ENCODE assay signal across 30 cellular contexts in the genomic region with DNA sequence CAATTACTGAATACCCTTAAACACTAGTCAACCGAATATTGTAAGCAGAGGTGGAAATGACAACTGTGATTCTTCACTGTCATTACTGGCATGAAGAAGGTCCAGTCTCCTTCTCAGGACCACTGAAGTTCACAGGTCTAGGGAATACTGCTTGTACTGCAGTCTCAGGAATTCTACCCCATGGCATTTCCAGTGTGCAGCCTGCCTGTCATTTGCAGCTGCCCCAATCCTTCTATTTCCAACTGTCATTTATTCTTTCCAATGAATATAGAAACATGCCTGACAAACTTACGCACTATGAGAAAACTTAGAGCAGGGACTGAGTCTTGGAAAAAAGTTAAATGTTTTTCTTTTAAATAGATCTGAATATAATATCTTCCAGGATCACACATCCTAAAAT.
"Had no signal": no experiment of that assay in that cellular context is flagged by ENCODE, and none has a peak within 500 bp of the region (broad histone marks: within the 10 kb centered on the region; RNA-seq: fewer than 3 reads in every experiment).

No MANE protein-coding gene starts in this region.

- H3K36me3 ChIP-seq: ascending aorta, spleen, thoracic aorta, WERI-Rb-1 had no signal

- H3K9ac ChIP-seq: parathyroid adenoma had no signal

- H3K27ac ChIP-seq: ascending aorta, parathyroid adenoma, psoas muscle, spleen, thoracic aorta, WERI-Rb-1 had no signal

- H3K27me3 ChIP-seq: ascending aorta, spleen had no signal

- H3K36me3 Mint-ChIP-seq: activated CD4-positive, alpha-beta memory T cell treated with anti-CD3 and anti-CD28 coated beads for 36 hours; activated naive CD4-positive, alpha-beta T cell treated with anti-CD3 and anti-CD28 coated beads, Interleukin-2, amount 10 ng/mL, durations not matched to agents 7 days and 5 days; activated naive CD8-positive, alpha-beta T cell treated with anti-CD3 and anti-CD28 coated beads, Interleukin-2, amount 10 ng/mL, durations not matched to agents 7 days and 5 days; naive thymus-derived CD4-positive, alpha-beta T cell had no signal

- H3K79me2 ChIP-seq: parathyroid adenoma had no signal

- H3K9me3 Mint-ChIP-seq: activated CD4-positive, alpha-beta memory T cell treated with anti-CD3 and anti-CD28 coated beads for 36 hours; activated CD4-positive, alpha-beta T cell treated with anti-CD3 and anti-CD28 coated beads, Interleukin-2, amount 10 ng/mL, durations not matched to agents 24 days and 14 days; activated naive CD4-positive, alpha-beta T cell treated with anti-CD3 and anti-CD28 coated beads, Interleukin-2, amount 10 ng/mL, durations not matched to agents 7 days and 5 days; activated naive CD8-positive, alpha-beta T cell treated with anti-CD3 and anti-CD28 coated beads, Interleukin-2, amount 10 ng/mL, durations not matched to agents 7 days and 5 days; activated T-helper 1 cell treated with anti-CD3 and anti-CD28 coated beads, Interleukin-12 subunit alpha, Interleukin-12 subunit beta, Interleukin-2, Interleukin-4 antibody, amounts not matched to agents 30 ng/mL and 10 ng/mL and 1 ng/mL, durations not matched to agents 14 hours and 24 hours and 36 hours; dendritic cell treated with granulocyte-macrophage colony-stimulating factor and Interleukin-4, amounts not matched to agents 40 ng/mL and 50 ng/mL, for 4 days; endodermal cell; naive thymus-derived CD4-positive, alpha-beta T cell had no signal

- H3K4me1 ChIP-seq: ascending aorta, parathyroid adenoma, psoas muscle, spleen had no signal

- H3K4me1 Mint-ChIP-seq: activated CD4-positive, alpha-beta T cell treated with anti-CD3 and anti-CD28 coated beads, Interleukin-2, amount 10 ng/mL, durations not matched to agents 24 days and 14 days; activated naive CD4-positive, alpha-beta T cell treated with anti-CD3 and anti-CD28 coated beads, Interleukin-2, amount 10 ng/mL, durations not matched to agents 7 days and 5 days; activated naive CD8-positive, alpha-beta T cell treated with anti-CD3 and anti-CD28 coated beads, Interleukin-2, amount 10 ng/mL, durations not matched to agents 7 days and 5 days; naive thymus-derived CD4-positive, alpha-beta T cell had no signal

- DNase-seq: activated CD4-positive, alpha-beta memory T cell treated with anti-CD3 and anti-CD28 coated beads for 36 hours; activated CD4-positive, alpha-beta T cell treated with anti-CD3 and anti-CD28 coated beads, Interleukin-2, amount 10 ng/mL, durations not matched to agents 24 days and 14 days; activated CD4-positive, CD25-positive, alpha-beta regulatory T cell treated with anti-CD3 and anti-CD28 coated beads, Interleukin-2, amount 50 U/mL, for 72 hours; activated CD8-positive, alpha-beta memory T cell treated with anti-CD3 and anti-CD28 coated beads, Interleukin-2, amount 50 U/mL, for 4 hours; activated gamma-delta T cell; activated naive CD4-positive, alpha-beta T cell treated with anti-CD3 and anti-CD28 coated beads, Interleukin-2, amount 10 ng/mL, durations not matched to agents 7 days and 5 days; activated naive CD8-positive, alpha-beta T cell treated with anti-CD3 and anti-CD28 coated beads, Interleukin-2, amount 10 ng/mL, durations not matched to agents 7 days and 5 days; activated T-cell treated with anti-CD3 and anti-CD28 coated beads, Interleukin-2, amount 50 U/mL, for 1 hour; caudate nucleus; endodermal cell; foreskin fibroblast; head of caudate nucleus; hippocampal formation; left cardiac atrium; left ventricle myocardium superior; naive thymus-derived CD4-positive, alpha-beta T cell; psoas muscle; spleen; stimulated activated naive CD4-positive, alpha-beta T cell treated with Interleukin-2 at 50 U/mL for 16 hours; T-helper 9 cell; trophoblast cell; WERI-Rb-1 had no signal

- H3K9me3 ChIP-seq: ascending aorta, psoas muscle, spleen, thoracic aorta had no signal

- ATAC-seq: esophagus mucosa; left cardiac atrium; left ventricle myocardium superior; naive thymus-derived CD4-positive, alpha-beta T cell; psoas muscle had no signal

- H3K4me3 Mint-ChIP-seq: activated CD4-positive, alpha-beta memory T cell treated with anti-CD3 and anti-CD28 coated beads for 36 hours; activated CD4-positive, alpha-beta T cell treated with anti-CD3 and anti-CD28 coated beads, Interleukin-2, amount 10 ng/mL, durations not matched to agents 24 days and 14 days; activated naive CD4-positive, alpha-beta T cell treated with anti-CD3 and anti-CD28 coated beads, Interleukin-2, amount 10 ng/mL, durations not matched to agents 7 days and 5 days; activated naive CD8-positive, alpha-beta T cell treated with anti-CD3 and anti-CD28 coated beads, Interleukin-2, amount 10 ng/mL, durations not matched to agents 7 days and 5 days; activated T-helper 1 cell treated with anti-CD3 and anti-CD28 coated beads, Interleukin-12 subunit alpha, Interleukin-12 subunit beta, Interleukin-2, Interleukin-4 antibody, amounts not matched to agents 30 ng/mL and 10 ng/mL and 1 ng/mL, durations not matched to agents 14 hours and 24 hours and 36 hours; dendritic cell treated with granulocyte-macrophage colony-stimulating factor and Interleukin-4, amounts not matched to agents 40 ng/mL and 50 ng/mL, for 4 days; endodermal cell; naive thymus-derived CD4-positive, alpha-beta T cell had no signal

- FAIRE-seq: TTC549, urothelium cell line had no signal

- H3K27ac Mint-ChIP-seq: activated CD4-positive, alpha-beta memory T cell treated with anti-CD3 and anti-CD28 coated beads for 36 hours; activated CD4-positive, alpha-beta T cell treated with anti-CD3 and anti-CD28 coated beads, Interleukin-2, amount 10 ng/mL, durations not matched to agents 24 days and 14 days; activated naive CD4-positive, alpha-beta T cell treated with anti-CD3 and anti-CD28 coated beads, Interleukin-2, amount 10 ng/mL, durations not matched to agents 7 days and 5 days; activated naive CD8-positive, alpha-beta T cell treated with anti-CD3 and anti-CD28 coated beads, Interleukin-2, amount 10 ng/mL, durations not matched to agents 7 days and 5 days; activated T-helper 1 cell treated with anti-CD3 and anti-CD28 coated beads, Interleukin-12 subunit alpha, Interleukin-12 subunit beta, Interleukin-2, Interleukin-4 antibody, amounts not matched to agents 30 ng/mL and 10 ng/mL and 1 ng/mL, durations not matched to agents 14 hours and 24 hours and 36 hours; dendritic cell treated with granulocyte-macrophage colony-stimulating factor and Interleukin-4, amounts not matched to agents 40 ng/mL and 50 ng/mL, for 4 days; endodermal cell; naive thymus-derived CD4-positive, alpha-beta T cell had no signal

- H2AFZ ChIP-seq: parathyroid adenoma had no signal

- H3K27me3 Mint-ChIP-seq: activated naive CD4-positive, alpha-beta T cell treated with anti-CD3 and anti-CD28 coated beads, Interleukin-2, amount 10 ng/mL, durations not matched to agents 7 days and 5 days had no signal

- H3K4me3 ChIP-seq: ascending aorta, psoas muscle, spleen, thoracic aorta had no signal
